14 cellular contexts compared by ENCODE assay signal in genomic region chr4:78767350-78767749, GRCh38. TPM values are rescaled to one million over a fixed set of nuclear protein-coding genes. Genes with fewer than 3 reads are reported as not detected.
A peak's percentile ranks its signal among the peaks of the same experiment; 100 is the strongest.
DNase-seq lines count a peak whose midpoint lies in the region; ATAC-seq and TF ChIP-seq lines count a peak whose summit lies in the region.
"Had no signal": no experiment of that assay in that cellular context is flagged by ENCODE, and none has a peak within 500 bp of the region (broad histone marks: within the 10 kb centered on the region; RNA-seq: fewer than 3 reads in every experiment).

No MANE protein-coding gene starts in this region.

- no peak overlapping the region for H3K27ac ChIP-seq in smooth muscle cell (ENCODE audit: low read depth)
- H3K27ac ChIP-seq: cardiac muscle cell, SK-N-MC had no signal

- H3K9me3 Mint-ChIP-seq in natural killer cell = no peaks in the 10 kb centered on the region
- H3K9me3 Mint-ChIP-seq: activated T-helper 2 cell treated with anti-CD3 and anti-CD28 coated beads, Interferon-gamma antibody, Interleukin-2, Interleukin-4, amounts not matched to agents 10 μg/mL and 5 μg/mL and 100 μg/mL, durations not matched to agents 14 hours and 24 hours and 36 hours; naive B cell had no signal

- DNase-seq in smooth muscle cell (lab: John Stamatoyannopoulos, UW; ENCODE audit: unreplicated experiment) (no peak), NCI-H1048 (lab: John Stamatoyannopoulos, UW) (no peak), hippocampal formation (lab: John Stamatoyannopoulos, UW) (no peak), natural killer cell (no peak)
- DNase-seq: naive B cell, NCI-H774, small intestine had no signal

- H3K36me3 Mint-ChIP-seq in natural killer cell = no peaks in the 10 kb centered on the region
- H3K36me3 Mint-ChIP-seq: naive B cell had no signal

- H3K4me3 ChIP-seq in smooth muscle cell = no peak overlapping the region
- H3K4me3 ChIP-seq: cardiac muscle cell, SK-N-MC had no signal

- TF ChIP-seq CTCF in smooth muscle cell (IDR thresholded peaks at IDR 0.05; ENCODE audit: borderline replicate concordance, insufficient read depth, poor library complexity, severe bottlenecking) (no peak), natural killer cell (IDR thresholded peaks at IDR 0.05) (no peak)

- no peaks in the 10 kb centered on the region for H3K36me3 ChIP-seq in smooth muscle cell (ENCODE audit: low read depth)
- H3K36me3 ChIP-seq: cardiac muscle cell had no signal

- no peak overlapping the region for H2AFZ ChIP-seq in smooth muscle cell (ENCODE audit: low read depth)

- no peaks in the 10 kb centered on the region for H4K20me1 ChIP-seq in smooth muscle cell (ENCODE audit: low read depth)

- no peak overlapping the region for H3K4me2 ChIP-seq in smooth muscle cell

- H3F3A ChIP-seq in smooth muscle cell (ENCODE audit: low read depth) = no peaks in the 10 kb centered on the region

- no peaks in the 10 kb centered on the region for H3K27me3 ChIP-seq in smooth muscle cell (ENCODE audit: low read depth)

- H3K9ac ChIP-seq in smooth muscle cell (ENCODE audit: low read depth) = no peak overlapping the region

- no peaks in the 10 kb centered on the region for H3K4me1 ChIP-seq in smooth muscle cell (ENCODE audit: low read depth)

- no peaks in the 10 kb centered on the region for H3K9me3 ChIP-seq in smooth muscle cell (replicated peaks; ENCODE audit: low read depth)

- peaks cover 3 to 22% of the 10 kb centered on the region in 2 donors for H3K27me3 Mint-ChIP-seq in natural killer cell (ENCODE audit: low read depth in 2 of 2)
- H3K27me3 Mint-ChIP-seq: naive B cell had no signal

- ATAC-seq in GM18498 (IDR thresholded peaks at IDR 0.05; ENCODE audit: unreplicated experiment) (peak; percentile 79), GM19452 (IDR thresholded peaks at IDR 0.05; ENCODE audit: unreplicated experiment) (peak; percentile 71), HG02852 (IDR thresholded peaks at IDR 0.05; ENCODE audit: unreplicated experiment) (peak; percentile 64), HG03521 (IDR thresholded peaks at IDR 0.05; ENCODE audit: unreplicated experiment) (peak; percentile 48), natural killer cell (no peak)

- intact Hi-C loops in natural killer cell (cut with micrococcal nuclease) = no loop called here

- H3K4me3 Mint-ChIP-seq in natural killer cell = no peak overlapping the region

- H3K79me2 ChIP-seq in smooth muscle cell (ENCODE audit: low read depth) = no peaks in the 10 kb centered on the region

- H3K27ac Mint-ChIP-seq in natural killer cell = no peak overlapping the region
- H3K27ac Mint-ChIP-seq: activated T-helper 2 cell treated with anti-CD3 and anti-CD28 coated beads, Interferon-gamma antibody, Interleukin-2, Interleukin-4, amounts not matched to agents 10 μg/mL and 5 μg/mL and 100 μg/mL, durations not matched to agents 14 hours and 24 hours and 36 hours had no signal

- H3K4me1 Mint-ChIP-seq in natural killer cell = no peaks in the 10 kb centered on the region

RNA-seq across cellular contexts. Expression of gene BMP2K, which starts 8.8 kb away (rescaled TPM):
- total RNA-seq in smooth muscle cell (29.4 and 32.0 TPM in 2 replicates), natural killer cell (10 to 100 TPM; 10.1 to 13.5 (median 11.7) TPM)
- polyA plus RNA-seq in smooth muscle cell = 3.9 and 11.9 TPM in 2 replicates

Comparison
In these comparisons a context has a peak if more than half of its experiments do, and no peak if none do; other contexts are left out.
1. ATAC-seq: peak in GM18498 (single experiment), GM19452 (single experiment), HG02852 (single experiment) and HG03521 (single experiment); none in natural killer cell (0 of 3).